ENCODE assay signal across 10 cellular contexts in genomic region chr10:72218756-72219155, GRCh38. TPM values are rescaled to one million over a fixed set of nuclear protein-coding genes. Genes with fewer than 3 reads are reported as not detected.
DNase-seq lines count a peak whose midpoint lies in the region; ATAC-seq, FAIRE-seq and TF ChIP-seq lines count a peak whose summit lies in the region.
"Had no signal": no experiment of that assay in that cellular context is flagged by ENCODE, and none has a peak within 500 bp of the region (broad histone marks: within the 10 kb centered on the region; RNA-seq: fewer than 3 reads in every experiment).

No MANE protein-coding gene starts in this region.

- peak overlapping the region; percentile 56 for H3K4me2 ChIP-seq in keratinocyte (ENCODE audit: control insufficient read depth, extremely low read depth, insufficient read depth, low read depth, low read length)

- no peak for DNase-seq in GM12865 (ENCODE audit: low read depth)
- DNase-seq in activated CD4-positive, alpha-beta memory T cell treated with anti-CD3 and anti-CD28 coated beads for 36 hours, result no peak
- DNase-seq in keratinocyte (ENCODE audit: low read depth, low spot score), result no peak
- no peak for DNase-seq in stimulated activated naive CD8-positive, alpha-beta T cell treated with anti-CD3 and anti-CD28 coated beads, Interleukin-15, amount 100 ng/mL, for 72 hours
- DNase-seq in CD1c-positive myeloid dendritic cell (ENCODE audit: extremely low spot score), result no peak
- DNase-seq: NCI-H1436 had no signal

- H4K20me1 ChIP-seq in keratinocyte (ENCODE audit: control insufficient read depth, extremely low read depth, insufficient read depth, low read length), result no peaks in the 10 kb centered on the region

- peaks cover 28% of the 10 kb centered on the region for H3K36me3 Mint-ChIP-seq in activated CD4-positive, alpha-beta memory T cell treated with anti-CD3 and anti-CD28 coated beads for 36 hours

- POLR2A ChIA-PET in activated CD4-positive, alpha-beta memory T cell treated with anti-CD3 and anti-CD28 coated beads for 36 hours (lab: Charles Lee), result interaction anchor here (0.8 to 4.9 kb wide), 8 partner anchors 42 to 130 kb away, joined by 3 to 31 read pairs (median 5); partner anchors contain the start of genes DDIT4 and SPOCK2

- H3K9me3 ChIP-seq in keratinocyte (ENCODE audit: control insufficient read depth, low read depth, low read length), result no peaks in the 10 kb centered on the region
- H3K9me3 ChIP-seq: SJSA1 had no signal

- no peak for FAIRE-seq in keratinocyte (lab: Jason Lieb, UNC)
- FAIRE-seq: G401.6 had no signal

- H3K27me3 Mint-ChIP-seq in activated CD4-positive, alpha-beta memory T cell treated with anti-CD3 and anti-CD28 coated beads for 36 hours, result no peaks in the 10 kb centered on the region
- H3K27me3 Mint-ChIP-seq in stimulated activated naive CD8-positive, alpha-beta T cell treated with anti-CD3 and anti-CD28 coated beads, Interleukin-15, amount 100 ng/mL, for 72 hours, result no peaks in the 10 kb centered on the region

- H3K27me3 ChIP-seq in keratinocyte (ENCODE audit: control insufficient read depth, extremely low read depth, insufficient read depth, low read length), result no peaks in the 10 kb centered on the region
- H3K27me3 ChIP-seq: SJSA1 had no signal

- no peak overlapping the region for H3K9ac ChIP-seq in keratinocyte (ENCODE audit: control insufficient read depth, extremely low read depth, insufficient read depth, low read length)

- H3K4me1 Mint-ChIP-seq in activated CD4-positive, alpha-beta memory T cell treated with anti-CD3 and anti-CD28 coated beads for 36 hours (ENCODE audit: low read depth), result peaks cover 60% of the 10 kb centered on the region
- peaks cover 58% of the 10 kb centered on the region for H3K4me1 Mint-ChIP-seq in stimulated activated naive CD8-positive, alpha-beta T cell treated with anti-CD3 and anti-CD28 coated beads, Interleukin-15, amount 100 ng/mL, for 72 hours

- CTCF ChIA-PET in activated CD4-positive, alpha-beta memory T cell treated with anti-CD3 and anti-CD28 coated beads for 36 hours (lab: Charles Lee), result interaction anchor here (0.6 to 1.9 kb wide), 13 partner anchors 42 to 170 kb away, joined by 3 to 10 read pairs (median 4); partner anchors contain the start of gene DDIT4

- peak overlapping the region; percentile 26 for H3K27ac ChIP-seq in keratinocyte (ENCODE audit: control insufficient read depth, insufficient read depth, low read length)
- H3K27ac ChIP-seq: SJSA1 had no signal

- no peak for ATAC-seq in stimulated activated naive CD8-positive, alpha-beta T cell treated with anti-CD3 and anti-CD28 coated beads, Interleukin-15, amount 100 ng/mL, for 72 hours
- ATAC-seq in HG03432 (IDR thresholded peaks at IDR 0.05; ENCODE audit: unreplicated experiment), result no peak
- ATAC-seq in HG03342 (IDR thresholded peaks at IDR 0.05; ENCODE audit: unreplicated experiment), result no peak

- TF ChIP-seq CTCF in GM12865 (IDR thresholded peaks at IDR 0.05; ENCODE audit: insufficient read depth, low read depth, low read length, missing control alignments) (no peak), keratinocyte (optimal IDR thresholded peaks at IDR 0.05 in 1 of 3, IDR thresholded peaks at IDR 0.05 in 1 of 3, conservative IDR thresholded peaks at IDR 0.05 in 1 of 3; ENCODE audit: extremely low read depth in 1 of 3, insufficient read depth in 2 of 3, low read length in 3 of 3) (no peak)

- peak overlapping the region; percentile 90 for H3K27ac Mint-ChIP-seq in activated CD4-positive, alpha-beta memory T cell treated with anti-CD3 and anti-CD28 coated beads for 36 hours
- H3K27ac Mint-ChIP-seq in stimulated activated naive CD8-positive, alpha-beta T cell treated with anti-CD3 and anti-CD28 coated beads, Interleukin-15, amount 100 ng/mL, for 72 hours, result peak overlapping the region; percentile 96 to 97

- no peaks in the 10 kb centered on the region for H3K9me1 ChIP-seq in keratinocyte (ENCODE audit: control insufficient read depth, extremely low read depth, insufficient read depth, low read length)

- H3K4me3 ChIP-seq in GM12865 (ENCODE audit: low read depth, low read length), result peak overlapping the region; percentile 90
- peak overlapping the region in 1 of 3 experiments; percentile 25 for H3K4me3 ChIP-seq in keratinocyte (ENCODE audit: control insufficient read depth in 2 of 3, extremely low read depth in 1 of 3, insufficient read depth in 2 of 3, low read depth in 1 of 3, low read length in 3 of 3)
- H3K4me3 ChIP-seq: SJSA1 had no signal

- no peaks in the 10 kb centered on the region for H3K9me3 Mint-ChIP-seq in activated CD4-positive, alpha-beta memory T cell treated with anti-CD3 and anti-CD28 coated beads for 36 hours
- H3K9me3 Mint-ChIP-seq in stimulated activated naive CD8-positive, alpha-beta T cell treated with anti-CD3 and anti-CD28 coated beads, Interleukin-15, amount 100 ng/mL, for 72 hours, result no peaks in the 10 kb centered on the region

- H3K4me1 ChIP-seq in keratinocyte (ENCODE audit: control insufficient read depth, extremely low read depth, insufficient read depth, low read length), result peaks cover 35% of the 10 kb centered on the region

- intact Hi-C loops in activated CD4-positive, alpha-beta memory T cell treated with anti-CD3 and anti-CD28 coated beads for 36 hours (cut with micrococcal nuclease), result loop anchor here (1.0 to 2.0 kb wide), 5 partner anchors 30 to 116 kb away; no protein-coding TSS in a partner anchor

- peak overlapping the region; percentile 65 for H3K4me3 Mint-ChIP-seq in activated CD4-positive, alpha-beta memory T cell treated with anti-CD3 and anti-CD28 coated beads for 36 hours
- H3K4me3 Mint-ChIP-seq in stimulated activated naive CD8-positive, alpha-beta T cell treated with anti-CD3 and anti-CD28 coated beads, Interleukin-15, amount 100 ng/mL, for 72 hours, result peak overlapping the region; percentile 71 to 83

- H2AFZ ChIP-seq in keratinocyte (ENCODE audit: control insufficient read depth, low read length), result no peak overlapping the region

- H3K36me3 ChIP-seq in keratinocyte (ENCODE audit: control insufficient read depth in 2 of 2, extremely low read depth in 1 of 2, insufficient read depth in 2 of 2, low read length in 2 of 2), result peaks cover 0 to 5% of the 10 kb centered on the region in 2 experiments

- dilution Hi-C loops in keratinocyte (cut with MboI; ENCODE audit: extremely low pct_ligation_motif_present, low sequenced_read_pairs), result no loop called here

- H3K79me2 ChIP-seq in keratinocyte (ENCODE audit: control insufficient read depth, insufficient read depth, low read length), result peaks cover 47% of the 10 kb centered on the region

RNA-seq across cellular contexts. Expression of gene ASCC1, which starts 2.7 kb away (rescaled TPM):
- 10 to 100 TPM; 50.9 to 52.5 TPM for total RNA-seq in activated CD4-positive, alpha-beta memory T cell treated with anti-CD3 and anti-CD28 coated beads for 36 hours
- polyA plus RNA-seq in keratinocyte, result 21.3 to 32.9 TPM (median 31.9 TPM) in 3 replicates
- 21.0 TPM for polyA plus RNA-seq in keratinocyte (2011; ENCODE audit: low read depth)
- 23.9 and 39.4 TPM in 2 replicates for polyA plus RNA-seq in keratinocyte (2011; cell fraction: cytosol; rRNA removed)
- 26.3 and 28.9 TPM in 2 replicates for polyA plus RNA-seq in keratinocyte (2011; cell fraction: nucleus; rRNA removed)
- polyA plus RNA-seq in keratinocyte (2012; ENCODE audit: low replicate concordance), result 18.0 and 27.0 TPM in 2 replicates
- polyA minus RNA-seq in keratinocyte, result 12.9 to 33.0 TPM (median 25.1 TPM) in 3 replicates
- polyA minus RNA-seq in keratinocyte (2011; cell fraction: cytosol; rRNA and poly(A)+ RNA removed), result 22.6 TPM
- polyA minus RNA-seq in keratinocyte (2011; cell fraction: nucleus; rRNA and poly(A)+ RNA removed), result 14.8 and 26.8 TPM in 2 replicates

RNA-seq across cellular contexts. Expression of gene ANAPC16, which starts 2.9 kb away (rescaled TPM):
- 100 to 1,000 TPM; 119 to 122 TPM for total RNA-seq in activated CD4-positive, alpha-beta memory T cell treated with anti-CD3 and anti-CD28 coated beads for 36 hours
- 61.6 to 93.9 TPM (median 70.2 TPM) in 3 replicates for polyA plus RNA-seq in keratinocyte
- 49.2 TPM for polyA plus RNA-seq in keratinocyte (2011; ENCODE audit: low read depth)
- 39.7 and 67.5 TPM in 2 replicates for polyA plus RNA-seq in keratinocyte (2011; cell fraction: cytosol; rRNA removed)
- polyA plus RNA-seq in keratinocyte (2011; cell fraction: nucleus; rRNA removed), result 14.3 and 21.5 TPM in 2 replicates
- 50.0 and 66.0 TPM in 2 replicates for polyA plus RNA-seq in keratinocyte (2012; ENCODE audit: low replicate concordance)
- polyA minus RNA-seq in keratinocyte, result 10.7 to 23.5 TPM (median 17.1 TPM) in 3 replicates
- polyA minus RNA-seq in keratinocyte (2011; cell fraction: cytosol; rRNA and poly(A)+ RNA removed), result 8.2 TPM
- 4.5 and 6.1 TPM in 2 replicates for polyA minus RNA-seq in keratinocyte (2011; cell fraction: nucleus; rRNA and poly(A)+ RNA removed)

RNA-seq across cellular contexts. Expression of gene DDIT4, which starts 55.0 kb away (rescaled TPM):
- 100 to 1,000 TPM; 637 TPM for total RNA-seq in activated CD4-positive, alpha-beta memory T cell treated with anti-CD3 and anti-CD28 coated beads for 36 hours
- polyA plus RNA-seq in keratinocyte, result 153 to 289 TPM (median 248 TPM) in 3 replicates
- polyA plus RNA-seq in keratinocyte (2011; ENCODE audit: low read depth), result 227 TPM
- 88.3 and 149 TPM in 2 replicates for polyA plus RNA-seq in keratinocyte (2011; cell fraction: cytosol; rRNA removed)
- 237 and 241 TPM in 2 replicates for polyA plus RNA-seq in keratinocyte (2011; cell fraction: nucleus; rRNA removed)
- polyA plus RNA-seq in keratinocyte (2012; ENCODE audit: low replicate concordance), result 409 and 466 TPM in 2 replicates
- polyA minus RNA-seq in keratinocyte, result 214 to 285 TPM (median 225 TPM) in 3 replicates
- polyA minus RNA-seq in keratinocyte (2011; cell fraction: cytosol; rRNA and poly(A)+ RNA removed), result 466 TPM
- 259 and 281 TPM in 2 replicates for polyA minus RNA-seq in keratinocyte (2011; cell fraction: nucleus; rRNA and poly(A)+ RNA removed)
